8 cellular contexts compared by ENCODE assay signal in the genomic region with DNA sequence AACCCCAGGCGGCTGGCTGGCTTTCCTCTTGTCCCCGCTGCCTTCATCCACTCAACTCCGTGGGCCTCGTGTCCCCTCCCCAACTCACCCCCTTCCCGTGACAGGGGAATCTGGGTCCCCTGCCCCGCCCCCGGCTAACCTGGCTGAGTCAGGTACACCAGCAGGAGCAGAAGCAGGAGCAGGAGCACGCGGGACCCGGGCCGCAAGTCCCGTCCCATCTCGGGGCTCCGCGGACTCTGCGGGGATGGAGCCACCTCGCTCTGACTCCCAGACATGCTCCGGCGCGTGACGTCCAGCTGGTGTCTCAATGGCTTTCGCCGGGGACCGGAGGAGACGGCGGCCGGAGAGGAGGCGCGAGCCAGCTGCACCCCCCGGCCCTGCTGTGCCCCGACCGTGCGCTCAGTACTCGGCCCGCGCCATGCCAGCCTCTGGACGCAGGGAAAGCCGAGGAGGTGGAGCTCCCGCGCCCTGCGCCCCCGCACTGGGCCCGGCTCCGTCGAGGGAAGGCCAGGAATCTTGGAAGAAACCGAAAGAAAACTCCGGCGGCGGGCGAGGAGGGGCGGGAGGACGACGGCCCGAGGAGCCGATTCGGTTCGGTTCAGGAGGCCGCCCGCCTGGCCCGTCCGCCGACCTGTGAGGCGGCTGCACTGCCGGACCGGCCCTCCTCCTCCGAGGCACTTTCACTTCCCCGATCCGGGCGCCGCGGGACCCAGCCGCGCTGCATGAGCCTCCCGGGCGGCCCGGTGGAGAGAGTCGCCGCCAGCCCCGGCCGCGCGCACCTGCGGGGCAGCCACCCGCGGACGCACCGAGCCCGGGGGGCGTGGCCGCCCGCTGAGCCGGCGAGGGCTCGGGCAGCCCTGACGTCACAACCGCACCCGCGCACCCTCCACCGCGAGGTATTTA. TPM values are rescaled to one million over a fixed set of nuclear protein-coding genes. Genes with fewer than 3 reads are reported as not detected.
DNase-seq lines count a peak whose midpoint lies in the region; FAIRE-seq and TF ChIP-seq lines count a peak whose summit lies in the region.

A gene with protein sequence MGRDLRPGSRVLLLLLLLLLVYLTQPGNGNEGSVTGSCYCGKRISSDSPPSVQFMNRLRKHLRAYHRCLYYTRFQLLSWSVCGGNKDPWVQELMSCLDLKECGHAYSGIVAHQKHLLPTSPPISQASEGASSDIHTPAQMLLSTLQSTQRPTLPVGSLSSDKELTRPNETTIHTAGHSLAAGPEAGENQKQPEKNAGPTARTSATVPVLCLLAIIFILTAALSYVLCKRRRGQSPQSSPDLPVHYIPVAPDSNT (minus strand): TSS at position 807 of the 903 bp plus-strand sequence. CDS start 589 bp downstream, at position 218.
A gene with protein sequence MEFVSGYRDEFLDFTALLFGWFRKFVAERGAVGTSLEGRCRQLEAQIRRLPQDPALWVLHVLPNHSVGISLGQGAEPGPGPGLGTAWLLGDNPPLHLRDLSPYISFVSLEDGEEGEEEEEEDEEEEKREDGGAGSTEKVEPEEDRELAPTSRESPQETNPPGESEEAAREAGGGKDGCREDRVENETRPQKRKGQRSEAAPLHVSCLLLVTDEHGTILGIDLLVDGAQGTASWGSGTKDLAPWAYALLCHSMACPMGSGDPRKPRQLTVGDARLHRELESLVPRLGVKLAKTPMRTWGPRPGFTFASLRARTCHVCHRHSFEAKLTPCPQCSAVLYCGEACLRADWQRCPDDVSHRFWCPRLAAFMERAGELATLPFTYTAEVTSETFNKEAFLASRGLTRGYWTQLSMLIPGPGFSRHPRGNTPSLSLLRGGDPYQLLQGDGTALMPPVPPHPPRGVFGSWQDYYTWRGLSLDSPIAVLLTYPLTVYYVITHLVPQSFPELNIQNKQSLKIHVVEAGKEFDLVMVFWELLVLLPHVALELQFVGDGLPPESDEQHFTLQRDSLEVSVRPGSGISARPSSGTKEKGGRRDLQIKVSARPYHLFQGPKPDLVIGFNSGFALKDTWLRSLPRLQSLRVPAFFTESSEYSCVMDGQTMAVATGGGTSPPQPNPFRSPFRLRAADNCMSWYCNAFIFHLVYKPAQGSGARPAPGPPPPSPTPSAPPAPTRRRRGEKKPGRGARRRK (plus strand): TSS at position 712 of the 903 bp plus-strand sequence. CDS start 716 bp downstream, outside the sequence.

- no peak for TF ChIP-seq CTCF in liver (IDR thresholded peaks at IDR 0.05; ENCODE audit: low read depth, low read length, missing input control)

- intact Hi-C loops in dendritic cell treated with granulocyte-macrophage colony-stimulating factor and Interleukin-4, amounts not matched to agents 40 ng/mL and 50 ng/mL, for 4 days (cut with micrococcal nuclease) = no loop called here

- H3K27me3 Mint-ChIP-seq in dendritic cell treated with granulocyte-macrophage colony-stimulating factor and Interleukin-4, amounts not matched to agents 40 ng/mL and 50 ng/mL, for 4 days = peaks cover 34% of the 10 kb centered on the region

- H3K36me3 Mint-ChIP-seq in dendritic cell treated with granulocyte-macrophage colony-stimulating factor and Interleukin-4, amounts not matched to agents 40 ng/mL and 50 ng/mL, for 4 days (ENCODE audit: low read depth) = peaks cover 34% of the 10 kb centered on the region

- peaks cover 2 to 20% (median 9%) of the 10 kb centered on the region in 4 donors for H3K4me1 ChIP-seq in liver (ENCODE audit: control insufficient read depth in 4 of 4, insufficient read depth in 4 of 4, low read length in 3 of 4)

- no peak for TF ChIP-seq RAD21 in liver (IDR thresholded peaks at IDR 0.05)

- peak within 1 kb of the TSS; percentile 52 to 85 (median 80) for H3K4me3 ChIP-seq in liver (ENCODE audit: low read depth in 1 of 3, low read length in 3 of 3)

- H3K9me3 Mint-ChIP-seq in dendritic cell treated with granulocyte-macrophage colony-stimulating factor and Interleukin-4, amounts not matched to agents 40 ng/mL and 50 ng/mL, for 4 days = no peaks in the 10 kb centered on the region

- DNase-seq in DMS53 treated with DMSO at 0.1 percent for 48 hours (lab: John Stamatoyannopoulos, UW; ENCODE audit: unreplicated experiment) (peak; percentile 9), HT-29 (ENCODE audit: low spot score) (peak; percentile 31), NCI-H187 (lab: John Stamatoyannopoulos, UW) (no peak), RCC 7860 (ENCODE audit: low spot score) (no peak)
- DNase-seq in activated CD4-positive, alpha-beta T cell treated with anti-CD3 and anti-CD28 coated beads for 1 hour = peak; percentile 46
- peak; percentile 18 to 48 (median 35) for DNase-seq in stimulated activated CD4-positive, alpha-beta T cell treated with anti-CD3 and anti-CD28 coated beads, TNF-alpha, amount 100 ng/mL, for 4 hours (ENCODE audit: low read depth in 3 of 3)

- no peak for FAIRE-seq in RCC 7860 (lab: Jason Lieb, UNC)

- H3K9me3 ChIP-seq in liver (ENCODE audit: control insufficient read depth in 4 of 4, low read length in 3 of 4) = no peaks in the 10 kb centered on the region

- H3K36me3 ChIP-seq in liver (ENCODE audit: control insufficient read depth in 4 of 4, insufficient read depth in 3 of 4, low read depth in 1 of 4, low read length in 3 of 4) = no peaks in the 10 kb centered on the region

- under 1% methylated on average over 100 of the region's 100 CpGs for WGBS in liver

- peak within 1 kb of the TSS; percentile 96 for H3K27ac Mint-ChIP-seq in dendritic cell treated with granulocyte-macrophage colony-stimulating factor and Interleukin-4, amounts not matched to agents 40 ng/mL and 50 ng/mL, for 4 days

- H3K27me3 ChIP-seq in liver (ENCODE audit: control insufficient read depth in 4 of 4, insufficient read depth in 4 of 4, low read length in 3 of 4) = no peaks in the 10 kb centered on the region

- H3K4me1 Mint-ChIP-seq in dendritic cell treated with granulocyte-macrophage colony-stimulating factor and Interleukin-4, amounts not matched to agents 40 ng/mL and 50 ng/mL, for 4 days (ENCODE audit: low read depth) = peaks cover 50% of the 10 kb centered on the region

- H3K27ac ChIP-seq in liver (ENCODE audit: low read depth in 1 of 2, low read length in 2 of 2) = peak within 1 kb of the TSS; percentile 73 to 76

- peak within 1 kb of the TSS; percentile 66 to 76 for H3K9ac ChIP-seq in liver (ENCODE audit: low read depth in 1 of 2, low read length in 2 of 2)

- peak within 1 kb of the TSS; percentile 88 for H3K4me3 Mint-ChIP-seq in dendritic cell treated with granulocyte-macrophage colony-stimulating factor and Interleukin-4, amounts not matched to agents 40 ng/mL and 50 ng/mL, for 4 days

TF ChIP-seq in liver, 16 proteins besides CTCF, POLR2A, EP300 and RAD21:
- peak; percentile 38 for TF ChIP-seq YY1 (IDR thresholded peaks at IDR 0.05)
- TF ChIP-seq FOXA2 (IDR thresholded peaks at IDR 0.05) = no peak
- TF ChIP-seq, protein P1, sequence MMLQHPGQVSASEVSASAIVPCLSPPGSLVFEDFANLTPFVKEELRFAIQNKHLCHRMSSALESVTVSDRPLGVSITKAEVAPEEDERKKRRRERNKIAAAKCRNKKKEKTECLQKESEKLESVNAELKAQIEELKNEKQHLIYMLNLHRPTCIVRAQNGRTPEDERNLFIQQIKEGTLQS (IDR thresholded peaks at IDR 0.05) = no peak
- TF ChIP-seq TAF1 (conservative IDR thresholded peaks at IDR 0.05) = no peak
- TF ChIP-seq FOXA1 (IDR thresholded peaks at IDR 0.05) = no peak
- TF ChIP-seq NR2F2 (IDR thresholded peaks at IDR 0.05) = no peak

RNA-seq across cellular contexts. Expression of the first gene that starts in this region (rescaled TPM):
- total RNA-seq in HT-29 (2014; rRNA removed; shearing (Covaris generic)) = 11.5 and 12.7 TPM in 2 replicates
- 10 to 100 TPM; 10.7 to 15.3 TPM for total RNA-seq in liver
- 10 to 100 TPM; 16.9 to 41.1 TPM for polyA plus RNA-seq in liver

RNA-seq across cellular contexts. Expression of the second gene that starts in this region (rescaled TPM):
- total RNA-seq in HT-29 (2014; rRNA removed; shearing (Covaris generic)) = 0.18 and 0.86 TPM in 2 replicates
- total RNA-seq in liver = under 1 TPM; 0.47 to 0.67 TPM
- polyA plus RNA-seq in liver = 1 to 10 TPM in 1 of 2 donors, under 1 TPM in 1; 0.75 to 2.4 TPM

Comparison
In these comparisons a context has a peak if more than half of its experiments do, and no peak if none do; other contexts are left out.
1. DNase-seq: peak in DMS53 treated with DMSO at 0.1 percent for 48 hours (single experiment), HT-29 (single experiment), activated CD4-positive, alpha-beta T cell treated with anti-CD3 and anti-CD28 coated beads for 1 hour (single experiment) and stimulated activated CD4-positive, alpha-beta T cell treated with anti-CD3 and anti-CD28 coated beads, TNF-alpha, amount 100 ng/mL, for 4 hours (3 of 3); none in NCI-H187 (0 of 2) and RCC 7860 (single experiment).